Comparison of ENCODE assay signal across 16 cellular contexts in the genomic region with DNA sequence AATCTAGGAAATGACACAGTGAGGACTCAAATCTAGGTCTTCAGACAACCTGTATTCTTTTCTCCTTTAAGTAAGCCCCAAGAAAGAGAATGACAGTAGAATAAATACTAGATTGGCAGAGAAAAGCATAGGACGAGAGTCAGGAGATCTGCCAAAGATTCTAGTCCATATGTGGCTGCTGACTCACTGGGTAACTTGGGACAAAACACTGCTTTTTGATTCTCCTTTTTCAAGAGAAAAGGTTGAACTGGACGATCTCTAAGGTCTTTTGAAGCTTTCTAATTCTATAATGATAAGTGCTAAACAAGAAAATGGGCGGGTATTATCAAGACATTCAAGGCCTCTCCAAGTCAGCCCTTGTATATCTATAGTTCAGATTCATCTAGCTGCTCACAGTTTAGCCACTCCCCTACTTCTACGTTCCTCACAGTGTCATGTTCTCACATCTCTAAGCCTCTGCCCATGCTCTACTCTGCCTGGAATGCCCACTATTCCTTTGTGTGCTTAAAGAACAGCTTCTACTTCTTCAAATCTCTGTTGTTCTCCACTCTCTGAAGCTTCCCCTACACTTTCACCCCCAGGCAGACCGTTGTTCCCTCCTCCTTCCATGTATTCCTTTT. TPM values are rescaled to one million over a fixed set of nuclear protein-coding genes. Genes with fewer than 3 reads are reported as not detected.
A peak's percentile ranks its signal among the peaks of the same experiment; 100 is the strongest.
DNase-seq lines count a peak whose midpoint lies in the region; TF ChIP-seq lines count a peak whose summit lies in the region.
"Had no signal": no experiment of that assay in that cellular context is flagged by ENCODE, and none has a peak within 500 bp of the region (broad histone marks: within the 10 kb centered on the region; RNA-seq: fewer than 3 reads in every experiment).

No MANE protein-coding gene starts in this region.

- no peak overlapping the region for H4K91ac ChIP-seq in mesenchymal stem cell (ENCODE audit: low read length)

- H3K27ac ChIP-seq in mesenchymal stem cell (ENCODE audit: low read length, poor library complexity, severe bottlenecking): no peak overlapping the region
- H3K27ac ChIP-seq: foreskin keratinocyte, lower lobe of right lung, Peyer's patch, right atrium auricular region had no signal

- no peak overlapping the region for H3K18ac ChIP-seq in mesenchymal stem cell (ENCODE audit: low read depth in 1 of 2, low read length in 2 of 2)

- H3K9ac ChIP-seq in mesenchymal stem cell (ENCODE audit: low read length): peak overlapping the region; percentile 9

- H3K9me3 ChIP-seq in MG63: no peaks in the 10 kb centered on the region
- H3K9me3 ChIP-seq in mesenchymal stem cell (ENCODE audit: control insufficient read depth, low read length): no peaks in the 10 kb centered on the region
- H3K9me3 ChIP-seq: lower lobe of right lung, Peyer's patch, right atrium auricular region had no signal

- no peak overlapping the region for H4K8ac ChIP-seq in mesenchymal stem cell (ENCODE audit: low read length)

- DNase-seq in AG08396 (ENCODE audit: low spot score) (peak; percentile 31), MG63 (peak; percentile 11), cardiac fibroblast (ENCODE audit: low read depth in 2 of 2) (peak; percentile 59 to 60), mesenchymal stem cell (peak; percentile 13), NCI-H2196 treated with DMSO at 0.1 percent for 48 hours (lab: John Stamatoyannopoulos, UW; ENCODE audit: unreplicated experiment) (no peak), A172 (ENCODE audit: low spot score) (no peak), SIG-M5 treated with dmso at 0.1 percent for 504 hours (lab: John Stamatoyannopoulos, UW; ENCODE audit: unreplicated experiment) (no peak)
- no peak for DNase-seq in stimulated activated CD4-positive, alpha-beta T cell treated with anti-CD3 and anti-CD28 coated beads, Interleukin-4, amount 100 ng/mL, for 1 hour
- DNase-seq: activated CD4-positive, CD25-positive, alpha-beta regulatory T cell treated with anti-CD3 and anti-CD28 coated beads, Interleukin-2, amount 50 U/mL, for 72 hours; foreskin keratinocyte; lower lobe of right lung; NCI-H1694; nephron progenitor cell; Peyer's patch; stimulated activated CD4-positive, alpha-beta T cell treated with anti-CD3 and anti-CD28 coated beads, Interleukin-2, amount 100 ng/mL, for 48 hours had no signal

- H3K4me3 ChIP-seq in MG63 (no peak overlapping the region), cardiac fibroblast (replicated peaks in 1 of 2; ENCODE audit: low read depth in 2 of 2, low read length in 2 of 2) (no peak overlapping the region), mesenchymal stem cell (ENCODE audit: insufficient read depth in 1 of 2, low read depth in 1 of 2, low read length in 2 of 2) (peak overlapping the region in 1 of 2 experiments; percentile 19)
- H3K4me3 ChIP-seq: lower lobe of right lung, Peyer's patch, right atrium auricular region had no signal

- H3K36me3 ChIP-seq in MG63 (no peaks in the 10 kb centered on the region), mesenchymal stem cell (ENCODE audit: control insufficient read depth in 1 of 2, insufficient read depth in 2 of 2, low read depth in 1 of 2, low read length in 2 of 2) (peaks cover 3 to 5% of the 10 kb centered on the region in 2 experiments)
- H3K36me3 ChIP-seq: Peyer's patch, right atrium auricular region had no signal

- H2AK5ac ChIP-seq in mesenchymal stem cell (ENCODE audit: low read length, severe bottlenecking): no peak overlapping the region

- no peak overlapping the region for H2BK5ac ChIP-seq in mesenchymal stem cell (ENCODE audit: low read depth, low read length, poor library complexity, severe bottlenecking)

- H2BK12ac ChIP-seq in mesenchymal stem cell (ENCODE audit: low read length in 2 of 2): no peak overlapping the region

- H3K23ac ChIP-seq in mesenchymal stem cell (ENCODE audit: low read length in 2 of 2): no peak overlapping the region

- no peak for TF ChIP-seq CTCF in cardiac fibroblast (IDR thresholded peaks at IDR 0.05; ENCODE audit: low read depth, low read length)

- no peak overlapping the region for H2BK120ac ChIP-seq in mesenchymal stem cell (ENCODE audit: low read depth, low read length)

- H2BK15ac ChIP-seq in mesenchymal stem cell (ENCODE audit: low read depth, poor library complexity, severe bottlenecking): no peak overlapping the region

- H3K4me1 ChIP-seq in mesenchymal stem cell (ENCODE audit: control insufficient read depth, insufficient read depth, low read depth, low read length): peaks cover 2% of the 10 kb centered on the region
- H3K4me1 ChIP-seq: lower lobe of right lung, Peyer's patch had no signal

- H3K27me3 ChIP-seq in MG63 (no peaks in the 10 kb centered on the region), mesenchymal stem cell (ENCODE audit: control insufficient read depth in 1 of 2, insufficient read depth in 1 of 2, low read length in 2 of 2) (no peaks in the 10 kb centered on the region)
- H3K27me3 ChIP-seq: foreskin keratinocyte, Peyer's patch, right atrium auricular region had no signal

- WGBS in mesenchymal stem cell: 90% methylated on average over 5 of the region's 5 CpGs

- no peak overlapping the region for H3K4me2 ChIP-seq in mesenchymal stem cell (ENCODE audit: low read length, poor library complexity, severe bottlenecking)

- no peak overlapping the region for H2AFZ ChIP-seq in mesenchymal stem cell (ENCODE audit: low read depth, low read length)

- no peak overlapping the region for H3K14ac ChIP-seq in mesenchymal stem cell (ENCODE audit: low read length in 2 of 2)

- no peak overlapping the region for H3K4ac ChIP-seq in mesenchymal stem cell (ENCODE audit: low read depth in 1 of 2, low read length in 2 of 2)

- H3K79me1 ChIP-seq in mesenchymal stem cell (replicated peaks; ENCODE audit: low read length, poor library complexity, severe bottlenecking): peaks cover 14% of the 10 kb centered on the region

RNA-seq across cellular contexts. Expression of a gene that starts 53.0 kb away (rescaled TPM):
- 3.2 and 5.0 TPM in 2 replicates for total RNA-seq in MG63 (2014; rRNA removed; shearing (Covaris generic); ENCODE audit: low replicate concordance)
- 2.6 TPM for polyA plus RNA-seq in mesenchymal stem cell (2013, experiment 1 of 2)
- 3.0 TPM for polyA plus RNA-seq in mesenchymal stem cell (2013, experiment 2 of 2)
- 15.5 and 17.0 TPM in 2 replicates for total RNA-seq in A172 (2014; rRNA removed; shearing (Covaris generic))

Comparison
In these comparisons a context has a peak if more than half of its experiments do, and no peak if none do; other contexts are left out.
1. DNase-seq: peak in AG08396 (single experiment), MG63 (single experiment), cardiac fibroblast (2 of 2) and mesenchymal stem cell (single experiment); none in NCI-H2196 treated with DMSO at 0.1 percent for 48 hours (single experiment), A172 (single experiment), stimulated activated CD4-positive, alpha-beta T cell treated with anti-CD3 and anti-CD28 coated beads, Interleukin-4, amount 100 ng/mL, for 1 hour (single experiment) and SIG-M5 treated with dmso at 0.1 percent for 504 hours (single experiment).